ENCODE assay signal across 15 cellular contexts in genomic region chr19:42089191-42089750, GRCh38. TPM values are rescaled to one million over a fixed set of nuclear protein-coding genes. Genes with fewer than 3 reads are reported as not detected.
DNase-seq lines count a peak whose midpoint lies in the region; ATAC-seq and TF ChIP-seq lines count a peak whose summit lies in the region.
"Had no signal": no experiment of that assay in that cellular context is flagged by ENCODE, and none has a peak within 500 bp of the region (broad histone marks: within the 10 kb centered on the region; RNA-seq: fewer than 3 reads in every experiment).

No MANE protein-coding gene starts in this region.

- H3K27ac Mint-ChIP-seq in T-helper 17 cell (peak overlapping the region; percentile 67), memory B cell (peak overlapping the region; percentile 78)
- H3K27ac Mint-ChIP-seq: nephron had no signal

- no peak for TF ChIP-seq CTCF in mucosa of descending colon (IDR thresholded peaks at IDR 0.05)

- H3K27me3 Mint-ChIP-seq in T-helper 17 cell (no peaks in the 10 kb centered on the region), memory B cell (no peaks in the 10 kb centered on the region)

- peak overlapping the region in 2 of 5 donors; percentile 3 to 46 for H3K4me3 ChIP-seq in subcutaneous abdominal adipose tissue (ENCODE audit: low read depth in 1 of 5, low read length in 5 of 5)
- no peak overlapping the region for H3K4me3 ChIP-seq in mucosa of descending colon

- no peaks in the 10 kb centered on the region for H3K9me3 ChIP-seq in T-helper 17 cell (ENCODE audit: control insufficient read depth, low read length, poor library complexity, severe bottlenecking)
- H3K9me3 ChIP-seq in subcutaneous abdominal adipose tissue (ENCODE audit: control insufficient read depth in 5 of 5, low read length in 5 of 5) = no peaks in the 10 kb centered on the region
- H3K9me3 ChIP-seq in mucosa of descending colon = no peaks in the 10 kb centered on the region

- H3K4me1 Mint-ChIP-seq in T-helper 17 cell (peaks cover 35% of the 10 kb centered on the region), memory B cell (peaks cover 42% of the 10 kb centered on the region)
- H3K4me1 Mint-ChIP-seq: nephron had no signal

- intact Hi-C loops in Right ventricle myocardium inferior (cut with DNase I) (no loop called here), left ventricle myocardium superior (cut with micrococcal nuclease) (no loop called here), mucosa of descending colon (cut with DNase I, micrococcal nuclease) (no loop called here)

- peak overlapping the region; percentile 1 for H3K27ac ChIP-seq in subcutaneous abdominal adipose tissue (ENCODE audit: low read depth, low read length)

- H3K36me3 Mint-ChIP-seq in T-helper 17 cell (ENCODE audit: low read depth) = peaks cover 6% of the 10 kb centered on the region
- H3K36me3 Mint-ChIP-seq in memory B cell = peaks cover 16% of the 10 kb centered on the region

- H3K4me3 Mint-ChIP-seq in T-helper 17 cell (no peak overlapping the region), memory B cell (peak overlapping the region; percentile 24)
- H3K4me3 Mint-ChIP-seq: nephron had no signal

- peaks cover 0 to 2% (median 0%) of the 10 kb centered on the region in 5 donors for H3K27me3 ChIP-seq in subcutaneous abdominal adipose tissue (ENCODE audit: control insufficient read depth in 5 of 5, insufficient read depth in 4 of 5, low read length in 5 of 5)

- peak overlapping the region in 2 of 5 donors; percentile 31 to 35 for H3K9ac ChIP-seq in subcutaneous abdominal adipose tissue (ENCODE audit: low read length in 5 of 5)

- DNase-seq in Right ventricle myocardium inferior (ENCODE audit: missing footprints) (no peak), left ventricle myocardium superior (no peak), T-helper 17 cell (no peak), memory B cell (ENCODE audit: low spot score in 2 of 2) (no peak), NCI-H1436 (lab: John Stamatoyannopoulos, UW) (no peak), AG08396 (ENCODE audit: low spot score) (no peak), mucosa of descending colon (no peak)
- DNase-seq: amygdala, EL, foreskin melanocyte, Kasumi-1, T1000 had no signal

- no peaks in the 10 kb centered on the region for H3K9me3 Mint-ChIP-seq in memory B cell
- H3K9me3 Mint-ChIP-seq: nephron had no signal

- peak; percentile 23 for ATAC-seq in Right ventricle myocardium inferior
- ATAC-seq in left ventricle myocardium superior = no peak
- no peak for ATAC-seq in T-helper 17 cell
- ATAC-seq in memory B cell (ENCODE audit: low read depth) = no peak
- ATAC-seq in mucosa of descending colon = no peak

- H3K4me1 ChIP-seq in subcutaneous abdominal adipose tissue (ENCODE audit: control insufficient read depth in 5 of 5, insufficient read depth in 5 of 5, low read length in 5 of 5) (peaks cover 7 to 45% (median 16%) of the 10 kb centered on the region in 5 donors), mucosa of descending colon (ENCODE audit: low read depth) (peaks cover 13% of the 10 kb centered on the region)

- H3K36me3 ChIP-seq in subcutaneous abdominal adipose tissue (ENCODE audit: control insufficient read depth in 5 of 5, insufficient read depth in 5 of 5, low read length in 5 of 5) = peaks cover 0 to 7% (median 0%) of the 10 kb centered on the region in 5 donors
- H3K36me3 ChIP-seq in mucosa of descending colon (ENCODE audit: low read depth) = no peaks in the 10 kb centered on the region

RNA-seq across cellular contexts. Expression of gene ZNF574, which starts 13.3 kb away (rescaled TPM):
- total RNA-seq in Right ventricle myocardium inferior = 9.1 TPM
- total RNA-seq in left ventricle myocardium superior = 10.2 TPM
- 10 to 100 TPM; 23.1 to 23.6 TPM for total RNA-seq in T-helper 17 cell
- total RNA-seq in mucosa of descending colon = 10 to 100 TPM; 11.2 to 17.5 (median 17.0) TPM

RNA-seq across cellular contexts. Expression of gene GRIK5, which starts 19.3 kb away (rescaled TPM):
- total RNA-seq in Right ventricle myocardium inferior (5.1 TPM), left ventricle myocardium superior (5.4 TPM), T-helper 17 cell (under 1 TPM; 0.42 to 0.55 TPM), mucosa of descending colon (10 to 100 TPM in 1 of 3 donors, 1 to 10 TPM in 1, under 1 TPM in 1; 0.67 to 25.8 (median 2.0) TPM)
- total RNA-seq: dermis microvascular lymphatic vessel endothelial cell had no signal

RNA-seq across cellular contexts. Expression of gene POU2F2, which starts 43.0 kb away (rescaled TPM):
- 1.5 TPM for total RNA-seq in Right ventricle myocardium inferior
- 1.8 TPM for total RNA-seq in left ventricle myocardium superior
- total RNA-seq in T-helper 17 cell = 10 to 100 TPM; 24.5 to 42.7 TPM
- total RNA-seq in mucosa of descending colon = 1 to 10 TPM; 3.9 to 6.8 (median 6.1) TPM
